1 cellular context compared by ENCODE assay signal in the genomic region with DNA sequence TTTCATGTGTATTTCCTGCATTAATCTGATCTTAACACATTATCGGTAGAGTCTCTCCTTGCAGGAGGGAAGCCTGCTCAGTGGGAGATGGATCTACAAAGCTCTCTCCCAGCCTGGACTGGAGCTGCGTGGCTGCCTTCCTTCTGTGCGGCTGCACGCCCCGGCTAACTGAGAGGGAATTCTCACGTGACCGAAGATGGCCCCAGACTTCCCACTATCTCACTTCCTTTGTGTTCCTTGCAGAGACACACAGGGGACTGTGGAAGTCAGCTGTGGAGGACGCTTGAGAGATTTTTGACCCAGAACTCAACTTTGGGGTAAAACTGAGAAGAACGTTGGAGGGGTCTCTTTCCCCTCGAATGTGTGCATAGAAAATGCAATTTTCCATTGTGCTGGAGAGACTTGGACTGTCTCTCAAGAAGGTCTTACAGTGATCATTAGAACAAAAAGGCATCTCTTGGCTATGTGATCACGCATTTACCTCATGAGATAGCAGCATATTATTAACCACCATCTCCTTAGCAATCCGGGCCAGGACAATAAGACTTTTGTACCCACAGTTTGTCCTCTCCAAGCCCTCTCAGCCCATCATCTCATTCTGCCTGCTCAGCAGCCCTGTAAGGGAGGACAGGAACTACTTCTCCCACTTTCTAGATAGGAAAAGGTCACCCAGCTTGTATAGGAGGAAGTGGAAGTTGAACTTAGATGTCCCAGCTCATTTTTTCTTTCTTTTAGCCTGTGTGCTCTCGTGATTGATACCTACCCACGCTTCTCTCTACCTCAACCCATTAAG.
A peak's percentile ranks its signal among the peaks of the same experiment; 100 is the strongest.
TF ChIP-seq lines count a peak whose summit lies in the region.

No MANE protein-coding gene starts in this region.

TF ChIP-seq in K562, 482 proteins besides CTCF, POLR2A, EP300 and RAD21 (continued from another document and continues in another):
- TF ChIP-seq SRSF3 (IDR thresholded peaks at IDR 0.05; ENCODE audit: insufficient read depth, low read length) = no peak
- TF ChIP-seq ZNF121 (CRISPR knock-in tag; conservative IDR thresholded peaks at IDR 0.05) = no peak
- no peak for TF ChIP-seq ZBTB1 (CRISPR knock-in tag; IDR thresholded peaks at IDR 0.05; ENCODE audit: borderline replicate concordance, low read depth)
- TF ChIP-seq, protein P1, sequence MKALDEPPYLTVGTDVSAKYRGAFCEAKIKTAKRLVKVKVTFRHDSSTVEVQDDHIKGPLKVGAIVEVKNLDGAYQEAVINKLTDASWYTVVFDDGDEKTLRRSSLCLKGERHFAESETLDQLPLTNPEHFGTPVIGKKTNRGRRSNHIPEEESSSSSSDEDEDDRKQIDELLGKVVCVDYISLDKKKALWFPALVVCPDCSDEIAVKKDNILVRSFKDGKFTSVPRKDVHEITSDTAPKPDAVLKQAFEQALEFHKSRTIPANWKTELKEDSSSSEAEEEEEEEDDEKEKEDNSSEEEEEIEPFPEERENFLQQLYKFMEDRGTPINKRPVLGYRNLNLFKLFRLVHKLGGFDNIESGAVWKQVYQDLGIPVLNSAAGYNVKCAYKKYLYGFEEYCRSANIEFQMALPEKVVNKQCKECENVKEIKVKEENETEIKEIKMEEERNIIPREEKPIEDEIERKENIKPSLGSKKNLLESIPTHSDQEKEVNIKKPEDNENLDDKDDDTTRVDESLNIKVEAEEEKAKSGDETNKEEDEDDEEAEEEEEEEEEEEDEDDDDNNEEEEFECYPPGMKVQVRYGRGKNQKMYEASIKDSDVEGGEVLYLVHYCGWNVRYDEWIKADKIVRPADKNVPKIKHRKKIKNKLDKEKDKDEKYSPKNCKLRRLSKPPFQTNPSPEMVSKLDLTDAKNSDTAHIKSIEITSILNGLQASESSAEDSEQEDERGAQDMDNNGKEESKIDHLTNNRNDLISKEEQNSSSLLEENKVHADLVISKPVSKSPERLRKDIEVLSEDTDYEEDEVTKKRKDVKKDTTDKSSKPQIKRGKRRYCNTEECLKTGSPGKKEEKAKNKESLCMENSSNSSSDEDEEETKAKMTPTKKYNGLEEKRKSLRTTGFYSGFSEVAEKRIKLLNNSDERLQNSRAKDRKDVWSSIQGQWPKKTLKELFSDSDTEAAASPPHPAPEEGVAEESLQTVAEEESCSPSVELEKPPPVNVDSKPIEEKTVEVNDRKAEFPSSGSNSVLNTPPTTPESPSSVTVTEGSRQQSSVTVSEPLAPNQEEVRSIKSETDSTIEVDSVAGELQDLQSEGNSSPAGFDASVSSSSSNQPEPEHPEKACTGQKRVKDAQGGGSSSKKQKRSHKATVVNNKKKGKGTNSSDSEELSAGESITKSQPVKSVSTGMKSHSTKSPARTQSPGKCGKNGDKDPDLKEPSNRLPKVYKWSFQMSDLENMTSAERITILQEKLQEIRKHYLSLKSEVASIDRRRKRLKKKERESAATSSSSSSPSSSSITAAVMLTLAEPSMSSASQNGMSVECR (CRISPR knock-in tag; IDR thresholded peaks at IDR 0.05) = no peak
- peak; percentile 69 for TF ChIP-seq E2F3 (CRISPR knock-in tag; IDR thresholded peaks at IDR 0.05)
- TF ChIP-seq KLF10 (CRISPR knock-in tag; IDR thresholded peaks at IDR 0.05) = no peak
- no peak for TF ChIP-seq ZBTB7A (IDR thresholded peaks at IDR 0.05; ENCODE audit: borderline replicate concordance, control insufficient read depth, low read depth, low read length)
- no peak for TF ChIP-seq TAF15 (IDR thresholded peaks at IDR 0.05; ENCODE audit: low read depth, low read length)
- no peak for TF ChIP-seq KDM1A (IDR thresholded peaks at IDR 0.05)
- TF ChIP-seq TCF3 (CRISPR knock-in tag; IDR thresholded peaks at IDR 0.05) = no peak; the same call in 1 of the 2 replicates
- peak; percentile 80; the same call in 1 of the 2 replicates for TF ChIP-seq ZNF311 (CRISPR knock-in tag; IDR thresholded peaks at IDR 0.05)
- no peak for TF ChIP-seq FIP1L1 (IDR thresholded peaks at IDR 0.05; ENCODE audit: low read depth, low read length, poor library complexity, severe bottlenecking)
- TF ChIP-seq, protein P2, sequence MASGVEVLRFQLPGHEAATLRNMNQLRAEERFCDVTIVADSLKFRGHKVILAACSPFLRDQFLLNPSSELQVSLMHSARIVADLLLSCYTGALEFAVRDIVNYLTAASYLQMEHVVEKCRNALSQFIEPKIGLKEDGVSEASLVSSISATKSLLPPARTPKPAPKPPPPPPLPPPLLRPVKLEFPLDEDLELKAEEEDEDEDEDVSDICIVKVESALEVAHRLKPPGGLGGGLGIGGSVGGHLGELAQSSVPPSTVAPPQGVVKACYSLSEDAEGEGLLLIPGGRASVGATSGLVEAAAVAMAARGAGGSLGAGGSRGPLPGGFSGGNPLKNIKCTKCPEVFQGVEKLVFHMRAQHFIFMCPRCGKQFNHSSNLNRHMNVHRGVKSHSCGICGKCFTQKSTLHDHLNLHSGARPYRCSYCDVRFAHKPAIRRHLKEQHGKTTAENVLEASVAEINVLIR (CRISPR knock-in tag; IDR thresholded peaks at IDR 0.05) = 0 out of 2 replicates have a peak, but pooled peaks have one; percentile 27
- no peak for TF ChIP-seq GATA2 (CRISPR knock-in tag; IDR thresholded peaks at IDR 0.05)
- TF ChIP-seq, protein P3, sequence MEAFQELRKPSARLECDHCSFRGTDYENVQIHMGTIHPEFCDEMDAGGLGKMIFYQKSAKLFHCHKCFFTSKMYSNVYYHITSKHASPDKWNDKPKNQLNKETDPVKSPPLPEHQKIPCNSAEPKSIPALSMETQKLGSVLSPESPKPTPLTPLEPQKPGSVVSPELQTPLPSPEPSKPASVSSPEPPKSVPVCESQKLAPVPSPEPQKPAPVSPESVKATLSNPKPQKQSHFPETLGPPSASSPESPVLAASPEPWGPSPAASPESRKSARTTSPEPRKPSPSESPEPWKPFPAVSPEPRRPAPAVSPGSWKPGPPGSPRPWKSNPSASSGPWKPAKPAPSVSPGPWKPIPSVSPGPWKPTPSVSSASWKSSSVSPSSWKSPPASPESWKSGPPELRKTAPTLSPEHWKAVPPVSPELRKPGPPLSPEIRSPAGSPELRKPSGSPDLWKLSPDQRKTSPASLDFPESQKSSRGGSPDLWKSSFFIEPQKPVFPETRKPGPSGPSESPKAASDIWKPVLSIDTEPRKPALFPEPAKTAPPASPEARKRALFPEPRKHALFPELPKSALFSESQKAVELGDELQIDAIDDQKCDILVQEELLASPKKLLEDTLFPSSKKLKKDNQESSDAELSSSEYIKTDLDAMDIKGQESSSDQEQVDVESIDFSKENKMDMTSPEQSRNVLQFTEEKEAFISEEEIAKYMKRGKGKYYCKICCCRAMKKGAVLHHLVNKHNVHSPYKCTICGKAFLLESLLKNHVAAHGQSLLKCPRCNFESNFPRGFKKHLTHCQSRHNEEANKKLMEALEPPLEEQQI (IDR thresholded peaks at IDR 0.05) = 0 out of 2 replicates have a peak, but pooled peaks have one; percentile 5
- peak; percentile 75; the same call in 1 of the 2 replicates for TF ChIP-seq ZNF644 (tag; IDR thresholded peaks at IDR 0.05; ENCODE audit: low read depth)
- no peak for TF ChIP-seq TAF9B (IDR thresholded peaks at IDR 0.05; ENCODE audit: partially characterized antibody)
- TF ChIP-seq, protein P4, sequence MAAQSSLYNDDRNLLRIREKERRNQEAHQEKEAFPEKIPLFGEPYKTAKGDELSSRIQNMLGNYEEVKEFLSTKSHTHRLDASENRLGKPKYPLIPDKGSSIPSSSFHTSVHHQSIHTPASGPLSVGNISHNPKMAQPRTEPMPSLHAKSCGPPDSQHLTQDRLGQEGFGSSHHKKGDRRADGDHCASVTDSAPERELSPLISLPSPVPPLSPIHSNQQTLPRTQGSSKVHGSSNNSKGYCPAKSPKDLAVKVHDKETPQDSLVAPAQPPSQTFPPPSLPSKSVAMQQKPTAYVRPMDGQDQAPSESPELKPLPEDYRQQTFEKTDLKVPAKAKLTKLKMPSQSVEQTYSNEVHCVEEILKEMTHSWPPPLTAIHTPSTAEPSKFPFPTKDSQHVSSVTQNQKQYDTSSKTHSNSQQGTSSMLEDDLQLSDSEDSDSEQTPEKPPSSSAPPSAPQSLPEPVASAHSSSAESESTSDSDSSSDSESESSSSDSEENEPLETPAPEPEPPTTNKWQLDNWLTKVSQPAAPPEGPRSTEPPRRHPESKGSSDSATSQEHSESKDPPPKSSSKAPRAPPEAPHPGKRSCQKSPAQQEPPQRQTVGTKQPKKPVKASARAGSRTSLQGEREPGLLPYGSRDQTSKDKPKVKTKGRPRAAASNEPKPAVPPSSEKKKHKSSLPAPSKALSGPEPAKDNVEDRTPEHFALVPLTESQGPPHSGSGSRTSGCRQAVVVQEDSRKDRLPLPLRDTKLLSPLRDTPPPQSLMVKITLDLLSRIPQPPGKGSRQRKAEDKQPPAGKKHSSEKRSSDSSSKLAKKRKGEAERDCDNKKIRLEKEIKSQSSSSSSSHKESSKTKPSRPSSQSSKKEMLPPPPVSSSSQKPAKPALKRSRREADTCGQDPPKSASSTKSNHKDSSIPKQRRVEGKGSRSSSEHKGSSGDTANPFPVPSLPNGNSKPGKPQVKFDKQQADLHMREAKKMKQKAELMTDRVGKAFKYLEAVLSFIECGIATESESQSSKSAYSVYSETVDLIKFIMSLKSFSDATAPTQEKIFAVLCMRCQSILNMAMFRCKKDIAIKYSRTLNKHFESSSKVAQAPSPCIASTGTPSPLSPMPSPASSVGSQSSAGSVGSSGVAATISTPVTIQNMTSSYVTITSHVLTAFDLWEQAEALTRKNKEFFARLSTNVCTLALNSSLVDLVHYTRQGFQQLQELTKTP (IDR thresholded peaks at IDR 0.05; ENCODE audit: low read depth in 1 of 2, partially characterized antibody in 2 of 2) = peak in 1 of 2 experiments; percentile 59
- TF ChIP-seq LARP7 (IDR thresholded peaks at IDR 0.05) = no peak
- TF ChIP-seq, protein P5, sequence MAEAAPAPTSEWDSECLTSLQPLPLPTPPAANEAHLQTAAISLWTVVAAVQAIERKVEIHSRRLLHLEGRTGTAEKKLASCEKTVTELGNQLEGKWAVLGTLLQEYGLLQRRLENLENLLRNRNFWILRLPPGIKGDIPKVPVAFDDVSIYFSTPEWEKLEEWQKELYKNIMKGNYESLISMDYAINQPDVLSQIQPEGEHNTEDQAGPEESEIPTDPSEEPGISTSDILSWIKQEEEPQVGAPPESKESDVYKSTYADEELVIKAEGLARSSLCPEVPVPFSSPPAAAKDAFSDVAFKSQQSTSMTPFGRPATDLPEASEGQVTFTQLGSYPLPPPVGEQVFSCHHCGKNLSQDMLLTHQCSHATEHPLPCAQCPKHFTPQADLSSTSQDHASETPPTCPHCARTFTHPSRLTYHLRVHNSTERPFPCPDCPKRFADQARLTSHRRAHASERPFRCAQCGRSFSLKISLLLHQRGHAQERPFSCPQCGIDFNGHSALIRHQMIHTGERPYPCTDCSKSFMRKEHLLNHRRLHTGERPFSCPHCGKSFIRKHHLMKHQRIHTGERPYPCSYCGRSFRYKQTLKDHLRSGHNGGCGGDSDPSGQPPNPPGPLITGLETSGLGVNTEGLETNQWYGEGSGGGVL (CRISPR knock-in tag; IDR thresholded peaks at IDR 0.05) = no peak; the same call in 1 of the 2 replicates
- TF ChIP-seq XRCC5 (IDR thresholded peaks at IDR 0.05; ENCODE audit: low read depth, low read length) = no peak
- TF ChIP-seq NUFIP1 (IDR thresholded peaks at IDR 0.05; ENCODE audit: partially characterized antibody) = no peak
- no peak for TF ChIP-seq JUN (IDR thresholded peaks at IDR 0.05; ENCODE audit: borderline replicate concordance, low read depth, low read length)
- TF ChIP-seq JUN (CRISPR knock-in tag; IDR thresholded peaks at IDR 0.05; ENCODE audit: borderline replicate concordance) = no peak
- no peak for TF ChIP-seq CHCHD3 (CRISPR knock-in tag; IDR thresholded peaks at IDR 0.05)
- TF ChIP-seq ZFP1 (CRISPR knock-in tag; IDR thresholded peaks at IDR 0.05) = no peak
- peak; percentile 88 for TF ChIP-seq SMAD4 (CRISPR knock-in tag; conservative IDR thresholded peaks at IDR 0.05)
- peak; percentile 77 for TF ChIP-seq ZNF175 (CRISPR knock-in tag; IDR thresholded peaks at IDR 0.05; ENCODE audit: low read depth)
- TF ChIP-seq NRF1 (conservative IDR thresholded peaks at IDR 0.05 in 1 of 2, IDR thresholded peaks at IDR 0.05 in 1 of 2) = peak; percentile 35 to 60
- TF ChIP-seq TSC22D4 (tag; IDR thresholded peaks at IDR 0.05) = no peak
- TF ChIP-seq, protein P6, sequence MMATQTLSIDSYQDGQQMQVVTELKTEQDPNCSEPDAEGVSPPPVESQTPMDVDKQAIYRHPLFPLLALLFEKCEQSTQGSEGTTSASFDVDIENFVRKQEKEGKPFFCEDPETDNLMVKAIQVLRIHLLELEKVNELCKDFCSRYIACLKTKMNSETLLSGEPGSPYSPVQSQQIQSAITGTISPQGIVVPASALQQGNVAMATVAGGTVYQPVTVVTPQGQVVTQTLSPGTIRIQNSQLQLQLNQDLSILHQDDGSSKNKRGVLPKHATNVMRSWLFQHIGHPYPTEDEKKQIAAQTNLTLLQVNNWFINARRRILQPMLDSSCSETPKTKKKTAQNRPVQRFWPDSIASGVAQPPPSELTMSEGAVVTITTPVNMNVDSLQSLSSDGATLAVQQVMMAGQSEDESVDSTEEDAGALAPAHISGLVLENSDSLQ (IDR thresholded peaks at IDR 0.05) = no peak
- TF ChIP-seq CCNT2 (IDR thresholded peaks at IDR 0.05; ENCODE audit: borderline replicate concordance, extremely low read depth, insufficient read length, low read depth, low read length) = no peak
- no peak for TF ChIP-seq ELF2 (CRISPR knock-in tag; IDR thresholded peaks at IDR 0.05)
- no peak for TF ChIP-seq RBM22 (IDR thresholded peaks at IDR 0.05; ENCODE audit: low read depth, low read length, poor library complexity, severe bottlenecking)
- TF ChIP-seq, protein P7, sequence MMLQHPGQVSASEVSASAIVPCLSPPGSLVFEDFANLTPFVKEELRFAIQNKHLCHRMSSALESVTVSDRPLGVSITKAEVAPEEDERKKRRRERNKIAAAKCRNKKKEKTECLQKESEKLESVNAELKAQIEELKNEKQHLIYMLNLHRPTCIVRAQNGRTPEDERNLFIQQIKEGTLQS (IDR thresholded peaks at IDR 0.05) = no peak
- TF ChIP-seq, protein P7 (CRISPR knock-in tag; conservative IDR thresholded peaks at IDR 0.05) = no peak
- TF ChIP-seq ESRRA (IDR thresholded peaks at IDR 0.05; ENCODE audit: borderline replicate concordance, low read depth) = no peak
- TF ChIP-seq MAZ (CRISPR knock-in tag; conservative IDR thresholded peaks at IDR 0.05 in 1 of 2, IDR thresholded peaks at IDR 0.05 in 1 of 2) = peak in 1 of 2 experiments; percentile 70; a peak in 2 of 4 replicates
- TF ChIP-seq BRF1 (IDR thresholded peaks at IDR 0.05; ENCODE audit: borderline replicate concordance, extremely low read depth, insufficient read length) = no peak
- TF ChIP-seq, protein P8, sequence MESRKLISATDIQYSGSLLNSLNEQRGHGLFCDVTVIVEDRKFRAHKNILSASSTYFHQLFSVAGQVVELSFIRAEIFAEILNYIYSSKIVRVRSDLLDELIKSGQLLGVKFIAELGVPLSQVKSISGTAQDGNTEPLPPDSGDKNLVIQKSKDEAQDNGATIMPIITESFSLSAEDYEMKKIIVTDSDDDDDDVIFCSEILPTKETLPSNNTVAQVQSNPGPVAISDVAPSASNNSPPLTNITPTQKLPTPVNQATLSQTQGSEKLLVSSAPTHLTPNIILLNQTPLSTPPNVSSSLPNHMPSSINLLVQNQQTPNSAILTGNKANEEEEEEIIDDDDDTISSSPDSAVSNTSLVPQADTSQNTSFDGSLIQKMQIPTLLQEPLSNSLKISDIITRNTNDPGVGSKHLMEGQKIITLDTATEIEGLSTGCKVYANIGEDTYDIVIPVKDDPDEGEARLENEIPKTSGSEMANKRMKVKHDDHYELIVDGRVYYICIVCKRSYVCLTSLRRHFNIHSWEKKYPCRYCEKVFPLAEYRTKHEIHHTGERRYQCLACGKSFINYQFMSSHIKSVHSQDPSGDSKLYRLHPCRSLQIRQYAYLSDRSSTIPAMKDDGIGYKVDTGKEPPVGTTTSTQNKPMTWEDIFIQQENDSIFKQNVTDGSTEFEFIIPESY (CRISPR knock-in tag; IDR thresholded peaks at IDR 0.05) = no peak
